18 cellular contexts compared by ENCODE assay signal in the genomic region with DNA sequence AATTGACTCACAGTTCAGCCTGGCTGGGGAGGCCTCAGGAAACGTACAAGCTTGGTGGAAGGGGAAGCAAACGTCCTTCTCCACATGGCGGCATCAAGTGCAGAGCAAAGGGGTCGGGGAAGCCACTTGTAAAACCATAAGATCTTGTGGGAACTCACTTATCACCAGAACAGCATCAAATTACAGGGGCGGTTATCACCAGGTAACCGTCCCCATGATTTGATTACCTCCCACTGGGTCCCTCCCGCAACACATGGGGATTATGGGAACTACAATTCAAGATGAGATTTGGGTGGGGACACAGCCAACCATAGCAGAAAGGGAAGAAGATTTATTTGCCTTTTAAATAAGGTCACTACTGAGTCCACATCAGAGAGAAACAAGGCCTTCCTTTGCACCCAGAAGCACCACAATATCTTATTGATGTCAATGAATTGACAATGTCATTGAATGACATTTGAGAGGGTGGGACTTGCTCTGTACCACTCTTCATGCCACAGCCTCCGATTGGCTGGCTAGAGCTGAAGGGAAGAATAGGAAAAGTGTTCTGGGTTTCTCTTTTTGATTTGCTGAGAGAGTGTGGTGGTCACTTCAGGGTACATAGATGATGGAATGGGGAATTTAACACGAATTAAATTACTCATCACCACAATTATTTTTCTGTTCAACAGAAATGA. TPM values are rescaled to one million over a fixed set of nuclear protein-coding genes. Genes with fewer than 3 reads are reported as not detected.
DNase-seq lines count a peak whose midpoint lies in the region; ATAC-seq and TF ChIP-seq lines count a peak whose summit lies in the region.
"Had no signal": no experiment of that assay in that cellular context is flagged by ENCODE, and none has a peak within 500 bp of the region (broad histone marks: within the 10 kb centered on the region; RNA-seq: fewer than 3 reads in every experiment).

No MANE protein-coding gene starts in this region.

- no peaks in the 10 kb centered on the region for H3K27me3 Mint-ChIP-seq in T-helper 17 cell

- peaks cover under 1% of the 10 kb centered on the region for H3F3A ChIP-seq in smooth muscle cell (ENCODE audit: low read depth)

- H3K27ac ChIP-seq in A673 (ENCODE audit: low read depth, low read length, poor library complexity, severe bottlenecking) (peak overlapping the region; percentile 49), KMS-11 (peak overlapping the region; percentile 64; the same call in 1 of the 2 replicates), cingulate gyrus (ENCODE audit: low read depth, low read length) (peak overlapping the region; percentile 34), smooth muscle cell (ENCODE audit: low read depth) (no peak overlapping the region)
- H3K27ac ChIP-seq: HL-60, SK-N-MC had no signal

- POLR2A ChIA-PET in A673 (lab: Charles Lee; ENCODE audit: low non-redundant PET) = no interaction called here

- no peak for ATAC-seq in HG03520 (IDR thresholded peaks at IDR 0.05; ENCODE audit: unreplicated experiment)
- no peak for ATAC-seq in T-helper 17 cell

- peak overlapping the region; percentile 77; the same call in 1 of the 2 replicates for H3K4me2 ChIP-seq in KMS-11
- H3K4me2 ChIP-seq in smooth muscle cell = no peak overlapping the region

- 90% methylated on average over 9 of the region's 9 CpGs for WGBS in smooth muscle cell (ENCODE audit: low lambda C conversion rate)

- H3K9ac ChIP-seq in KMS-11 (no peak overlapping the region), smooth muscle cell (ENCODE audit: low read depth) (no peak overlapping the region)

- H3K4me3 ChIP-seq in A673 (ENCODE audit: low read depth, low read length, poor library complexity, severe bottlenecking) (no peak overlapping the region), KMS-11 (IDR thresholded peaks at IDR 0.05; ENCODE audit: insufficient read depth, low read depth, low read length) (no peak overlapping the region), smooth muscle cell (no peak overlapping the region)
- H3K4me3 ChIP-seq: HAP-1, SK-N-MC had no signal

- peaks cover 26% of the 10 kb centered on the region for H3K4me1 Mint-ChIP-seq in T-helper 17 cell

- no peaks in the 10 kb centered on the region for H4K20me1 ChIP-seq in KMS-11 (ENCODE audit: insufficient read depth)
- peaks cover 50% of the 10 kb centered on the region for H4K20me1 ChIP-seq in smooth muscle cell (ENCODE audit: low read depth)

- H3K36me3 Mint-ChIP-seq in T-helper 17 cell (ENCODE audit: low read depth) = peaks cover 16% of the 10 kb centered on the region

- H3K27me3 ChIP-seq in A673 (replicated peaks; ENCODE audit: insufficient read depth, low read depth, low read length, poor library complexity) (no peaks in the 10 kb centered on the region), KMS-11 (ENCODE audit: insufficient read depth, low read depth) (no peaks in the 10 kb centered on the region), smooth muscle cell (ENCODE audit: low read depth) (no peaks in the 10 kb centered on the region)

- no peak overlapping the region for H2AFZ ChIP-seq in KMS-11 (ENCODE audit: low read depth)
- no peak overlapping the region for H2AFZ ChIP-seq in smooth muscle cell (ENCODE audit: low read depth)

- CTCF ChIA-PET in A673 (lab: Charles Lee) = no interaction called here

- H3K4me3 Mint-ChIP-seq in T-helper 17 cell = no peak overlapping the region
- H3K4me3 Mint-ChIP-seq: CD14-positive monocyte had no signal

- no peak for TF ChIP-seq CTCF in A673 (conservative IDR thresholded peaks at IDR 0.05; ENCODE audit: low read depth, low read length)
- TF ChIP-seq CTCF in KMS-11 (conservative IDR thresholded peaks at IDR 0.05; ENCODE audit: low read depth, low read length) = no peak
- TF ChIP-seq CTCF in smooth muscle cell (IDR thresholded peaks at IDR 0.05; ENCODE audit: borderline replicate concordance, insufficient read depth, poor library complexity, severe bottlenecking) = no peak

- DNase-seq in A673 (ENCODE audit: low spot score) (no peak), middle frontal gyrus (ENCODE audit: extremely low spot score, low spot score) (peak; percentile 42), T-helper 17 cell (no peak), smooth muscle cell (lab: John Stamatoyannopoulos, UW; ENCODE audit: unreplicated experiment) (no peak)
- no peak for DNase-seq in activated CD4-positive, alpha-beta T cell treated with anti-CD3 and anti-CD28 coated beads, Interleukin-2, amount 50 U/mL, for 4 hours
- DNase-seq: COR-L47, EL, MV-4-11, NCI-H187 treated with DMSO at 0.1 percent for 48 hours, NCI-H2171 treated with DMSO at 0.1 percent for 48 hours, NCI-H774 had no signal

- H3K79me2 ChIP-seq in KMS-11 (ENCODE audit: insufficient read depth, low read depth) = peaks cover 85% of the 10 kb centered on the region
- H3K79me2 ChIP-seq in smooth muscle cell (ENCODE audit: low read depth) = peaks cover 63% of the 10 kb centered on the region

- H3K27ac Mint-ChIP-seq in T-helper 17 cell = no peak overlapping the region

- H3K9me3 ChIP-seq in A673 (ENCODE audit: low read depth, low read length, poor library complexity, severe bottlenecking) = no peaks in the 10 kb centered on the region
- no peaks in the 10 kb centered on the region for H3K9me3 ChIP-seq in T-helper 17 cell (ENCODE audit: control insufficient read depth, low read length, poor library complexity, severe bottlenecking)
- no peaks in the 10 kb centered on the region for H3K9me3 ChIP-seq in smooth muscle cell (replicated peaks; ENCODE audit: low read depth)
- H3K9me3 ChIP-seq: HAP-1 had no signal

- BruUV-seq in A673 (replicated peaks; lab: Mats Ljungman, UMichigan) = no TSS peak

- H3K4me1 ChIP-seq in A673 (ENCODE audit: insufficient read depth, low read length, poor library complexity, severe bottlenecking) (peaks cover 34% of the 10 kb centered on the region), KMS-11 (ENCODE audit: low read depth, poor library complexity, severe bottlenecking) (peaks cover 100% of the 10 kb centered on the region), smooth muscle cell (ENCODE audit: low read depth) (peaks cover 9% of the 10 kb centered on the region)
- H3K4me1 ChIP-seq: HAP-1 had no signal

- peaks cover 96% of the 10 kb centered on the region for H3K36me3 ChIP-seq in A673 (ENCODE audit: insufficient read depth, low read length, poor library complexity, severe bottlenecking)
- H3K36me3 ChIP-seq in KMS-11 (ENCODE audit: insufficient read depth) = peaks cover 20% of the 10 kb centered on the region; the same call in 1 of the 2 replicates
- H3K36me3 ChIP-seq in smooth muscle cell (ENCODE audit: low read depth) = peaks cover 17% of the 10 kb centered on the region

- intact Hi-C loops in A673 (cut with micrococcal nuclease; ENCODE audit: unreplicated experiment) = no loop called here

RNA-seq across cellular contexts. Expression of gene SKP2, which starts 11.0 kb away (rescaled TPM):
- total RNA-seq in A673 (2021) (133 and 154 TPM in 2 replicates), T-helper 17 cell (10 to 100 TPM; 10.4 to 10.8 TPM), smooth muscle cell (53.8 and 61.8 TPM in 2 replicates)
- 38.8 and 42.8 TPM in 2 replicates for polyA plus RNA-seq in smooth muscle cell

RNA-seq across cellular contexts. Expression of gene LMBRD2, which starts 11.3 kb away (rescaled TPM):
- total RNA-seq in A673 (2021) (6.4 and 8.4 TPM in 2 replicates), T-helper 17 cell (10 to 100 TPM in 1 of 2 donors, 1 to 10 TPM in 1; 5.9 to 10.7 TPM), smooth muscle cell (16.4 and 18.5 TPM in 2 replicates)
- 2.5 and 5.0 TPM in 2 replicates for polyA plus RNA-seq in smooth muscle cell
